Comparison of ENCODE assay signal across 16 cellular contexts in the genomic region with DNA sequence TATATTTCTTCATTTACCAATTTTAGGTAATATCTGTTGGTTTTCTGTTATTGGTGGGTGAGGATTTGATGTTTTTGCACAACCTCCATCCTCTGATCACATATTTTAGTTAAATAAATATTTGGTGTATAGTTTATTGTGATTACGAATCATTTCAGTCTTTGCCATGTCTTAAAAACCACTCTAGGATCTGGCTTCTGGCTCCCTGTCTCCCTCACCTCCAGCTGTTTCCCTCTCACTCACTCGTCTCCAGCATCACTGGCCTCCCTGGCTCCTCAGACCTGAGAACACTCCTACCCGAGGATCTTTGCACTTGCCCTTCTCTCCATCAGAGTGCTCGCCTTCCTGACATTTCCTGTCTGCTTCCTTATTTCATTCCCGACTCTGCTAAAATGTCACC. TPM values are rescaled to one million over a fixed set of nuclear protein-coding genes. Genes with fewer than 3 reads are reported as not detected.
DNase-seq lines count a peak whose midpoint lies in the region; ATAC-seq, FAIRE-seq and TF ChIP-seq lines count a peak whose summit lies in the region.
"Had no signal": no experiment of that assay in that cellular context is flagged by ENCODE, and none has a peak within 500 bp of the region (broad histone marks: within the 10 kb centered on the region; RNA-seq: fewer than 3 reads in every experiment).

No MANE protein-coding gene starts in this region.

- H4K20me1 ChIP-seq in HepG2 (ENCODE audit: insufficient read depth, low read length) (no peaks in the 10 kb centered on the region), osteoblast (ENCODE audit: insufficient read depth, low read length) (no peaks in the 10 kb centered on the region)
- H4K20me1 ChIP-seq: BLaER1 treated with 17β-estradiol and CSF1 and Interleukin-3, amounts not matched to agents 10 nM and 100 nM had no signal

- H3K9me3 ChIP-seq in HepG2 (ENCODE audit: low read length) (no peaks in the 10 kb centered on the region), right lobe of liver (no peaks in the 10 kb centered on the region), endodermal cell (ENCODE audit: control insufficient read depth, low read length) (no peaks in the 10 kb centered on the region), osteoblast (ENCODE audit: low read depth, low read length) (no peaks in the 10 kb centered on the region)
- H3K9me3 ChIP-seq: BLaER1 treated with 17β-estradiol and CSF1 and Interleukin-3, amounts not matched to agents 10 nM and 100 nM; HAP-1 had no signal

- ATAC-seq in HepG2 (no peak), right lobe of liver (no peak), GM19467 (IDR thresholded peaks at IDR 0.05; ENCODE audit: unreplicated experiment) (no peak), HG02885 (IDR thresholded peaks at IDR 0.05; ENCODE audit: poor library complexity, unreplicated experiment) (no peak)
- ATAC-seq: CD8-positive, alpha-beta T cell had no signal

- POLR2A ChIA-PET in HepG2 (lab: Yijun Ruan, JAX), result no interaction called here

- H3K4me1 ChIP-seq in HepG2 (ENCODE audit: insufficient read depth, low read length) (peaks cover 33% of the 10 kb centered on the region), right lobe of liver (no peaks in the 10 kb centered on the region), endodermal cell (ENCODE audit: control insufficient read depth, insufficient read depth, low read length) (no peaks in the 10 kb centered on the region), osteoblast (ENCODE audit: insufficient read depth, low read length) (no peaks in the 10 kb centered on the region)
- H3K4me1 ChIP-seq: HAP-1 had no signal

- H3K9ac ChIP-seq in HepG2 (ENCODE audit: insufficient read depth, low read depth, low read length) (no peak overlapping the region), endodermal cell (ENCODE audit: extremely low read depth, low read length, poor library complexity, severe bottlenecking) (no peak overlapping the region)
- H3K9ac ChIP-seq: BLaER1 treated with 17β-estradiol and CSF1 and Interleukin-3, amounts not matched to agents 10 nM and 100 nM had no signal

- in situ Hi-C loops in HepG2 (cut with HindIII; ENCODE audit: extremely low pct_ligation_motif_present, low pct_unique_long_range_greater_than_20kb), result no loop called here

- H3K9me3 Mint-ChIP-seq in endodermal cell, result no peaks in the 10 kb centered on the region
- no peaks in the 10 kb centered on the region for H3K9me3 Mint-ChIP-seq in osteocyte (ENCODE audit: unreplicated experiment)
- H3K9me3 Mint-ChIP-seq: CD8-positive, alpha-beta T cell had no signal

- H3K27me3 ChIP-seq in HepG2 (ENCODE audit: control insufficient read depth in 1 of 2, insufficient read depth in 2 of 2, low read length in 2 of 2) (peaks cover 0 to 3% of the 10 kb centered on the region in 2 experiments; a peak in 1 of 5 replicates), right lobe of liver (no peaks in the 10 kb centered on the region), endodermal cell (ENCODE audit: control insufficient read depth, insufficient read depth, low read length, poor library complexity, severe bottlenecking) (no peaks in the 10 kb centered on the region), osteoblast (ENCODE audit: insufficient read depth, low read length) (peaks cover 13% of the 10 kb centered on the region)

- intact Hi-C loops in HepG2 (cut with micrococcal nuclease; ENCODE audit: unreplicated experiment), result no loop called here
- intact Hi-C loops in right lobe of liver (cut with DNase I), result no loop called here

- no peaks in the 10 kb centered on the region for H3K79me2 ChIP-seq in HepG2 (ENCODE audit: insufficient read depth, low read length)
- H3K79me2 ChIP-seq in osteoblast (ENCODE audit: insufficient read depth, low read length), result no peaks in the 10 kb centered on the region

- no peak for FAIRE-seq in HepG2 (lab: Jason Lieb, UNC)

- no TSS peak for BruUV-seq in HepG2 (replicated peaks; lab: Mats Ljungman, UMichigan)

- peaks cover 2% of the 10 kb centered on the region for H3K27me3 Mint-ChIP-seq in endodermal cell (ENCODE audit: insufficient read depth)
- H3K27me3 Mint-ChIP-seq in osteocyte (ENCODE audit: unreplicated experiment), result peaks cover 36% of the 10 kb centered on the region

- H3K4me3 ChIP-seq in HepG2 (replicated peaks in 1 of 3; ENCODE audit: insufficient read depth in 1 of 3, low read depth in 2 of 3, low read length in 3 of 3) (peak overlapping the region in 1 of 3 experiments; percentile 16; a peak in 1 of 6 replicates), right lobe of liver (no peak overlapping the region), endodermal cell (ENCODE audit: low read length) (no peak overlapping the region), osteoblast (ENCODE audit: insufficient read depth, low read length) (no peak overlapping the region)
- H3K4me3 ChIP-seq: BLaER1 treated with 17β-estradiol and CSF1 and Interleukin-3, amounts not matched to agents 10 nM and 100 nM; HAP-1 had no signal

- TF ChIP-seq CTCF in HepG2 (CRISPR knock-in tag; IDR thresholded peaks at IDR 0.05) (no peak), right lobe of liver (IDR thresholded peaks at IDR 0.05) (no peak), endodermal cell (conservative IDR thresholded peaks at IDR 0.05) (no peak), osteoblast (IDR thresholded peaks at IDR 0.05; ENCODE audit: extremely low read depth, low read depth, low read length) (no peak), osteocyte (IDR thresholded peaks at IDR 0.05) (no peak)

- H3K27ac ChIP-seq in HepG2 (ENCODE audit: extremely low read length, insufficient read depth, low read length), result no peak overlapping the region
- H3K27ac ChIP-seq in right lobe of liver, result no peak overlapping the region
- no peak overlapping the region for H3K27ac ChIP-seq in endodermal cell (ENCODE audit: low read depth, low read length)
- H3K27ac ChIP-seq in osteoblast (ENCODE audit: low read depth, low read length), result no peak overlapping the region
- H3K27ac ChIP-seq: BLaER1 treated with 17β-estradiol and CSF1 and Interleukin-3, amounts not matched to agents 10 nM and 100 nM had no signal

- peak overlapping the region; percentile 55 for H3K4me2 ChIP-seq in HepG2 (ENCODE audit: low read depth, low read length)
- no peak overlapping the region for H3K4me2 ChIP-seq in osteoblast (ENCODE audit: insufficient read depth, low read length)

- H3K4me1 Mint-ChIP-seq in endodermal cell (peaks cover 17% of the 10 kb centered on the region), osteocyte (ENCODE audit: unreplicated experiment) (no peaks in the 10 kb centered on the region)
- H3K4me1 Mint-ChIP-seq: B cell, IgD-negative memory B cell had no signal

- TF ChIP-seq EP300 in HepG2 (IDR thresholded peaks at IDR 0.05; ENCODE audit: low read depth in 2 of 2, low read length in 2 of 2) (no peak), HepG2 (CRISPR knock-in tag; IDR thresholded peaks at IDR 0.05; ENCODE audit: borderline replicate concordance) (no peak)

- DNase-seq in HepG2 (ENCODE audit: low spot score) (no peak), right lobe of liver (no peak), endodermal cell (peak; percentile 50), osteoblast (ENCODE audit: insufficient read length, low spot score, missing footprints) (peak; percentile 57), osteocyte (ENCODE audit: extremely low spot score, unreplicated experiment) (no peak)
- DNase-seq: 8988T; Calu3; CD8-positive, alpha-beta T cell; DMS79 treated with DMSO at 0.1 percent for 48 hours; GF-D8 had no signal

- WGBS in HepG2 (ENCODE audit: low lambda C conversion rate), result 15% methylated on average over 5 of the region's 5 CpGs
- WGBS in right lobe of liver (ENCODE audit: insufficient coverage, low coverage, low lambda C conversion rate, missing lambda C conversion rate), result 42% methylated on average over 5 of the region's 5 CpGs
- 83 to 96% methylated on average over 3 to 5 of the region's 5 CpGs for WGBS in endodermal cell (ENCODE audit: insufficient coverage in 1 of 2, insufficient read length in 1 of 2), 2 experiments

- H3K36me3 ChIP-seq in HepG2 (replicated peaks in 1 of 2; ENCODE audit: control insufficient read depth in 1 of 2, insufficient read depth in 2 of 2, low read length in 2 of 2) (no peaks in the 10 kb centered on the region), right lobe of liver (no peaks in the 10 kb centered on the region), endodermal cell (ENCODE audit: control insufficient read depth, insufficient read depth, low read length) (no peaks in the 10 kb centered on the region), osteoblast (ENCODE audit: insufficient read depth, low read length) (no peaks in the 10 kb centered on the region)
- H3K36me3 ChIP-seq: BLaER1 treated with 17β-estradiol and CSF1 and Interleukin-3, amounts not matched to agents 10 nM and 100 nM; HAP-1 had no signal

- CTCF ChIA-PET in HepG2 (lab: Yijun Ruan, JAX; ENCODE audit: low intra/inter-chr PET ratio, low total read pairs), result no interaction called here

- TF ChIP-seq RAD21 in HepG2 (CRISPR knock-in tag; IDR thresholded peaks at IDR 0.05), result no peak

- H3K36me3 Mint-ChIP-seq in endodermal cell (ENCODE audit: low read depth) (no peaks in the 10 kb centered on the region), osteocyte (ENCODE audit: unreplicated experiment) (no peaks in the 10 kb centered on the region)
- H3K36me3 Mint-ChIP-seq: CD8-positive, alpha-beta T cell; IgD-negative memory B cell had no signal

- no peak overlapping the region for H3K27ac Mint-ChIP-seq in endodermal cell
- no peak overlapping the region for H3K27ac Mint-ChIP-seq in osteocyte (ENCODE audit: unreplicated experiment)
- H3K27ac Mint-ChIP-seq: B cell; CD8-positive, alpha-beta T cell; IgD-negative memory B cell had no signal

- TF ChIP-seq POLR2A in HepG2 (IDR thresholded peaks at IDR 0.05; ENCODE audit: insufficient read depth in 1 of 2, low read depth in 2 of 2, low read length in 2 of 2) (no peak), right lobe of liver (IDR thresholded peaks at IDR 0.05) (no peak)

- H2AFZ ChIP-seq in HepG2 (ENCODE audit: low read length), result no peak overlapping the region
- H2AFZ ChIP-seq in osteoblast (ENCODE audit: low read length), result no peak overlapping the region

- H3K4me3 Mint-ChIP-seq in endodermal cell, result no peak overlapping the region
- H3K4me3 Mint-ChIP-seq in osteocyte (ENCODE audit: unreplicated experiment), result no peak overlapping the region
- H3K4me3 Mint-ChIP-seq: B cell; CD8-positive, alpha-beta T cell; IgD-negative memory B cell had no signal

RNA-seq across cellular contexts. Expression of a gene that starts 50.7 kb away (rescaled TPM):
- total RNA-seq in HepG2 (2016; rRNA removed; fragmentation: Illumina TruSeq; extraction: Trizol) (10.1 and 16.2 TPM in 2 replicates), right lobe of liver (1 to 10 TPM; 3.9 to 6.8 (median 5.3) TPM), endodermal cell (10 to 100 TPM; 22.9 to 26.4 TPM), osteoblast (14.1 and 14.8 TPM in 2 replicates), osteocyte (15.8 and 20.7 TPM in 2 replicates)
- 10.9 TPM in 2 replicates for total RNA-seq in HepG2 (2016; cell fraction: cytosol; rRNA removed; fragmentation: Illumina TruSeq; extraction: Trizol; ENCODE audit: low read depth)
- 10.6 and 17.7 TPM in 2 replicates for total RNA-seq in HepG2 (2016; cell fraction: insoluble cytoplasmic fraction; rRNA removed; fragmentation: Illumina TruSeq; extraction: Trizol)
- total RNA-seq in HepG2 (2016; cell fraction: membrane; rRNA removed; fragmentation: Illumina TruSeq; extraction: Trizol), result 9.0 and 11.3 TPM in 2 replicates
- 17.2 and 20.8 TPM in 2 replicates for total RNA-seq in HepG2 (2016; cell fraction: nucleus; rRNA removed; fragmentation: Illumina TruSeq; extraction: Trizol)
- 9.3 and 11.0 TPM in 2 replicates for polyA plus RNA-seq in HepG2 (2011; rRNA removed)
- 8.8 and 9.7 TPM in 2 replicates for polyA plus RNA-seq in HepG2 (2011; cell fraction: cytosol; rRNA removed)
- polyA plus RNA-seq in HepG2 (2011; cell fraction: nucleus; rRNA removed), result 13.7 and 15.4 TPM in 2 replicates
- polyA plus RNA-seq in HepG2 (2012), result 7.3 and 7.6 TPM in 2 replicates
- polyA plus RNA-seq in HepG2 (2016; cell fraction: cytosol; fragmentation: Illumina TruSeq; extraction: Trizol; ENCODE audit: low read depth), result 1.5 and 1.6 TPM in 2 replicates
- polyA plus RNA-seq in HepG2 (2016; cell fraction: insoluble cytoplasmic fraction; fragmentation: Illumina TruSeq; extraction: Trizol; ENCODE audit: low read depth), result 14.0 and 14.7 TPM in 2 replicates
- 3.5 and 4.0 TPM in 2 replicates for polyA plus RNA-seq in HepG2 (2016; cell fraction: membrane; fragmentation: Illumina TruSeq; extraction: Trizol; ENCODE audit: low read depth)
- polyA plus RNA-seq in HepG2 (2016; cell fraction: nucleus; fragmentation: Illumina TruSeq; extraction: Trizol; ENCODE audit: insufficient read depth, low read depth), result 17.5 and 20.4 TPM in 2 replicates
- 33.4 and 59.8 TPM in 2 replicates for polyA minus RNA-seq in HepG2 (2011; rRNA and poly(A)+ RNA removed; ENCODE audit: low replicate concordance)
- polyA minus RNA-seq in HepG2 (2011; cell fraction: cytosol; rRNA and poly(A)+ RNA removed), result 8.1 and 8.9 TPM in 2 replicates
- polyA minus RNA-seq in HepG2 (2011; cell fraction: nucleus; rRNA and poly(A)+ RNA removed), result 27.0 and 28.1 TPM in 2 replicates
- polyA plus RNA-seq in endodermal cell (2013, experiment 1 of 2), result 19.4 TPM
- 18.7 TPM for polyA plus RNA-seq in endodermal cell (2013, experiment 2 of 2)

RNA-seq across cellular contexts. Expression of a gene that starts 58.5 kb away (rescaled TPM):
- total RNA-seq in HepG2 (2016; rRNA removed; fragmentation: Illumina TruSeq; extraction: Trizol) (not detected in 2 replicates), right lobe of liver (not detected), endodermal cell (under 1 TPM; 0.55 to 0.97 TPM), osteoblast (0.72 and 0.88 TPM in 2 replicates), osteocyte (not detected in 2 replicates)
- 0.26 TPM in 1 of 2 replicates, not detected in the other for total RNA-seq in HepG2 (2016; cell fraction: cytosol; rRNA removed; fragmentation: Illumina TruSeq; extraction: Trizol; ENCODE audit: low read depth)
- not detected in 2 replicates for total RNA-seq in HepG2 (2016; cell fraction: insoluble cytoplasmic fraction; rRNA removed; fragmentation: Illumina TruSeq; extraction: Trizol)
- total RNA-seq in HepG2 (2016; cell fraction: membrane; rRNA removed; fragmentation: Illumina TruSeq; extraction: Trizol), result 0.21 TPM in 1 of 2 replicates, not detected in the other
- not detected in 2 replicates for total RNA-seq in HepG2 (2016; cell fraction: nucleus; rRNA removed; fragmentation: Illumina TruSeq; extraction: Trizol)
- polyA plus RNA-seq in HepG2 (2011; rRNA removed), result 0.07 TPM in 1 of 2 replicates, not detected in the other
- polyA plus RNA-seq in HepG2 (2011; cell fraction: cytosol; rRNA removed), result not detected in 2 replicates
- polyA plus RNA-seq in HepG2 (2011; cell fraction: nucleus; rRNA removed), result not detected in 2 replicates
- polyA plus RNA-seq in HepG2 (2012), result not detected in 2 replicates
- polyA plus RNA-seq in HepG2 (2016; cell fraction: cytosol; fragmentation: Illumina TruSeq; extraction: Trizol; ENCODE audit: low read depth), result 0.14 TPM in 1 of 2 replicates, not detected in the other
- polyA plus RNA-seq in HepG2 (2016; cell fraction: insoluble cytoplasmic fraction; fragmentation: Illumina TruSeq; extraction: Trizol; ENCODE audit: low read depth), result not detected in 2 replicates
- 0.16 TPM in 1 of 2 replicates, not detected in the other for polyA plus RNA-seq in HepG2 (2016; cell fraction: membrane; fragmentation: Illumina TruSeq; extraction: Trizol; ENCODE audit: low read depth)
- polyA plus RNA-seq in HepG2 (2016; cell fraction: nucleus; fragmentation: Illumina TruSeq; extraction: Trizol; ENCODE audit: insufficient read depth, low read depth), result not detected in 2 replicates
- 0.87 TPM in 1 of 2 replicates, not detected in the other for polyA minus RNA-seq in HepG2 (2011; rRNA and poly(A)+ RNA removed; ENCODE audit: low replicate concordance)
- not detected in 2 replicates for polyA minus RNA-seq in HepG2 (2011; cell fraction: cytosol; rRNA and poly(A)+ RNA removed)
- not detected in 2 replicates for polyA minus RNA-seq in HepG2 (2011; cell fraction: nucleus; rRNA and poly(A)+ RNA removed)
- 0.71 TPM for polyA plus RNA-seq in endodermal cell (2013, experiment 1 of 2)
- 0.87 TPM for polyA plus RNA-seq in endodermal cell (2013, experiment 2 of 2)
- total RNA-seq: Calu3 had no signal

Comparison
In these comparisons a context has a peak if more than half of its experiments do, and no peak if none do; other contexts are left out.
1. DNase-seq: peak in endodermal cell (single experiment) and osteoblast (single experiment); none in HepG2 (single experiment), right lobe of liver (0 of 3) and osteocyte (single experiment).